ENCODE assay signal across 1 cellular context in the genomic region with DNA sequence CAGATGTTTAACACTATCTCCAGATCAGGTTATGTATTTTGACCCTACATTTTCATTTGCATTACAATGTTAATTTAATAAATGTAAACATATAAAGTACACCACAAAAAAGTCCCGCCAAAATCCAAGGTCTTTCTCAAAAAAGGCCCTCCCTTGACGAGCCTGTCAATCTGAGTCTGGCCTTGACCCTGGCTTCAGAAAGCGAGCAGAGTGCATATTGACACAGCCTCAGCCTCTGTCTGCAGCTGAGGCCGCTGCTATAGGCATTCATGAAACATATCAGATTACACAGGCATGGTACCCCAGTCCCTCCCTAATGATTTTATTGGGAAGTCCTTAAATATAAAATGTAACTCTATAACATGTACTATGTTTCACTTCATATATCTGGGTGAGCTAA.
TF ChIP-seq lines count a peak whose summit lies in the region.

No MANE protein-coding gene starts in this region.

TF ChIP-seq in HepG2, 621 proteins besides CTCF, POLR2A, EP300 and RAD21 (continued from another document and continues in another):
- TF ChIP-seq, protein P1, sequence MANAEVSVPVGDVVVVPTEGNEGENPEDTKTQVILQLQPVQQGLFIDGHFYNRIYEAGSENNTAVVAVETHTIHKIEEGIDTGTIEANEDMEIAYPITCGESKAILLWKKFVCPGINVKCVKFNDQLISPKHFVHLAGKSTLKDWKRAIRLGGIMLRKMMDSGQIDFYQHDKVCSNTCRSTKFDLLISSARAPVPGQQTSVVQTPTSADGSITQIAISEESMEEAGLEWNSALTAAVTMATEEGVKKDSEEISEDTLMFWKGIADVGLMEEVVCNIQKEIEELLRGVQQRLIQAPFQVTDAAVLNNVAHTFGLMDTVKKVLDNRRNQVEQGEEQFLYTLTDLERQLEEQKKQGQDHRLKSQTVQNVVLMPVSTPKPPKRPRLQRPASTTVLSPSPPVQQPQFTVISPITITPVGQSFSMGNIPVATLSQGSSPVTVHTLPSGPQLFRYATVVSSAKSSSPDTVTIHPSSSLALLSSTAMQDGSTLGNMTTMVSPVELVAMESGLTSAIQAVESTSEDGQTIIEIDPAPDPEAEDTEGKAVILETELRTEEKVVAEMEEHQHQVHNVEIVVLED (CRISPR knock-in tag; IDR thresholded peaks at IDR 0.05; ENCODE audit: borderline replicate concordance), result no peak
- TF ChIP-seq TOPORS (CRISPR knock-in tag; IDR thresholded peaks at IDR 0.05), result no peak
- TF ChIP-seq ZFP82 (CRISPR knock-in tag; IDR thresholded peaks at IDR 0.05; ENCODE audit: borderline replicate concordance), result no peak
- TF ChIP-seq ZNF570 (CRISPR knock-in tag; IDR thresholded peaks at IDR 0.05; ENCODE audit: borderline replicate concordance), result no peak
- no peak for TF ChIP-seq ZNF547 (CRISPR knock-in tag; IDR thresholded peaks at IDR 0.05)
- peak; percentile 96 for TF ChIP-seq RARA (CRISPR knock-in tag; IDR thresholded peaks at IDR 0.05)
- no peak for TF ChIP-seq RAD51 (IDR thresholded peaks at IDR 0.05; ENCODE audit: borderline replicate concordance)
- no peak for TF ChIP-seq USF2 (IDR thresholded peaks at IDR 0.05; ENCODE audit: low read depth, low read length)
- TF ChIP-seq USF2 (CRISPR knock-in tag; IDR thresholded peaks at IDR 0.05; ENCODE audit: borderline replicate concordance), result no peak
- TF ChIP-seq ZNF75D (CRISPR knock-in tag; IDR thresholded peaks at IDR 0.05; ENCODE audit: borderline replicate concordance), result no peak
- no peak for TF ChIP-seq YY1 (IDR thresholded peaks at IDR 0.05; ENCODE audit: insufficient read depth, insufficient replicate concordance, low read depth, low read length)
- TF ChIP-seq ZNF20 (CRISPR knock-in tag; IDR thresholded peaks at IDR 0.05), result no peak
- peak; percentile 53 for TF ChIP-seq FOXA1 (IDR thresholded peaks at IDR 0.05)
- TF ChIP-seq FOXA1 (CRISPR knock-in tag; IDR thresholded peaks at IDR 0.05), result peak; percentile 96
- TF ChIP-seq GATAD2A (CRISPR knock-in tag; IDR thresholded peaks at IDR 0.05), result peak; percentile 81
- no peak for TF ChIP-seq ZBTB1 (CRISPR knock-in tag; IDR thresholded peaks at IDR 0.05; ENCODE audit: borderline replicate concordance)
- TF ChIP-seq ZSCAN20 (CRISPR knock-in tag; IDR thresholded peaks at IDR 0.05; ENCODE audit: borderline replicate concordance), result no peak
- TF ChIP-seq AFF4 (CRISPR knock-in tag; IDR thresholded peaks at IDR 0.05), result no peak
- TF ChIP-seq TAF1 (CRISPR knock-in tag; IDR thresholded peaks at IDR 0.05), result no peak
- no peak for TF ChIP-seq REXO4 (CRISPR knock-in tag; IDR thresholded peaks at IDR 0.05; ENCODE audit: borderline replicate concordance)
- TF ChIP-seq ZMYM4 (CRISPR knock-in tag; IDR thresholded peaks at IDR 0.05), result peak; percentile 55
- TF ChIP-seq POLR2G (IDR thresholded peaks at IDR 0.05; ENCODE audit: low read depth, low read length), result peak; percentile 47; the same call in 1 of the 2 replicates
- no peak for TF ChIP-seq KDM5A (IDR thresholded peaks at IDR 0.05; ENCODE audit: borderline replicate concordance, low read length)
- no peak for TF ChIP-seq ZNF615 (CRISPR knock-in tag; IDR thresholded peaks at IDR 0.05; ENCODE audit: borderline replicate concordance)
- no peak for TF ChIP-seq ZNF674 (CRISPR knock-in tag; IDR thresholded peaks at IDR 0.05; ENCODE audit: low read depth)
- no peak for TF ChIP-seq NFE2 (CRISPR knock-in tag; IDR thresholded peaks at IDR 0.05)
- TF ChIP-seq ZEB1 (IDR thresholded peaks at IDR 0.05; ENCODE audit: insufficient replicate concordance, low read depth), result peak; percentile 38
- peak; percentile 49; the same call in 1 of the 2 replicates for TF ChIP-seq ZNF670 (CRISPR knock-in tag; IDR thresholded peaks at IDR 0.05; ENCODE audit: borderline replicate concordance)
- TF ChIP-seq SSRP1 (CRISPR knock-in tag; IDR thresholded peaks at IDR 0.05), result no peak
- TF ChIP-seq HNF4A (CRISPR knock-in tag; IDR thresholded peaks at IDR 0.05), result peak; percentile 94
- TF ChIP-seq ZSCAN21 (CRISPR knock-in tag; IDR thresholded peaks at IDR 0.05; ENCODE audit: borderline replicate concordance), result no peak
- no peak for TF ChIP-seq CCDC6 (CRISPR knock-in tag; IDR thresholded peaks at IDR 0.05)
- TF ChIP-seq MYPOP (CRISPR knock-in tag; IDR thresholded peaks at IDR 0.05), result 0 out of 2 replicates have a peak, but pooled peaks have one; percentile 58
- TF ChIP-seq, protein P2, sequence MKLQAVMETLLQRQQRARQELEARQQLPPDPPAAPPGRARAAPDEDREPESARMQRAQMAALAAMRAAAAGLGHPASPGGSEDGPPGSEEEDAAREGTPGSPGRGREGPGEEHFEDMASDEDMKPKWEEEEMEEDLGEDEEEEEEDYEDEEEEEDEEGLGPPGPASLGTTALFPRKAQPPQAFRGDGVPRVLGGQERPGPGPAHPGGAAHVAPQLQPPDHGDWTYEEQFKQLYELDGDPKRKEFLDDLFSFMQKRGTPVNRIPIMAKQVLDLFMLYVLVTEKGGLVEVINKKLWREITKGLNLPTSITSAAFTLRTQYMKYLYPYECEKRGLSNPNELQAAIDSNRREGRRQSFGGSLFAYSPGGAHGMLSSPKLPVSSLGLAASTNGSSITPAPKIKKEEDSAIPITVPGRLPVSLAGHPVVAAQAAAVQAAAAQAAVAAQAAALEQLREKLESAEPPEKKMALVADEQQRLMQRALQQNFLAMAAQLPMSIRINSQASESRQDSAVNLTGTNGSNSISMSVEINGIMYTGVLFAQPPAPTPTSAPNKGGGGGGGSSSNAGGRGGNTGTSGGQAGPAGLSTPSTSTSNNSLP (IDR thresholded peaks at IDR 0.05; ENCODE audit: low read depth, low read length), result peak; percentile 37; the same call in 1 of the 2 replicates
- 0 out of 2 replicates have a peak, but pooled peaks have one; percentile 52 for TF ChIP-seq KDM6A (CRISPR knock-in tag; IDR thresholded peaks at IDR 0.05; ENCODE audit: low read depth)
- peak; percentile 97 for TF ChIP-seq SKI (IDR thresholded peaks at IDR 0.05; ENCODE audit: partially characterized antibody)
- TF ChIP-seq ZNF850 (CRISPR knock-in tag; conservative IDR thresholded peaks at IDR 0.05), result no peak
- no peak for TF ChIP-seq ZNF3 (CRISPR knock-in tag; IDR thresholded peaks at IDR 0.05)
- TF ChIP-seq PHF8 (CRISPR knock-in tag; IDR thresholded peaks at IDR 0.05), result no peak
- 0 out of 2 replicates have a peak, but pooled peaks have one; percentile 45 for TF ChIP-seq NFKBIZ (CRISPR knock-in tag; IDR thresholded peaks at IDR 0.05)
- peak; percentile 63; the same call in 1 of the 2 replicates for TF ChIP-seq ZBTB21 (CRISPR knock-in tag; IDR thresholded peaks at IDR 0.05)
- TF ChIP-seq MEIS1 (CRISPR knock-in tag; IDR thresholded peaks at IDR 0.05; ENCODE audit: borderline replicate concordance), result peak; percentile 92; the same call in 1 of the 2 replicates
- TF ChIP-seq RBM22 (optimal IDR thresholded peaks at IDR 0.05; ENCODE audit: low read length), result peak; percentile 39
- TF ChIP-seq, protein P3, sequence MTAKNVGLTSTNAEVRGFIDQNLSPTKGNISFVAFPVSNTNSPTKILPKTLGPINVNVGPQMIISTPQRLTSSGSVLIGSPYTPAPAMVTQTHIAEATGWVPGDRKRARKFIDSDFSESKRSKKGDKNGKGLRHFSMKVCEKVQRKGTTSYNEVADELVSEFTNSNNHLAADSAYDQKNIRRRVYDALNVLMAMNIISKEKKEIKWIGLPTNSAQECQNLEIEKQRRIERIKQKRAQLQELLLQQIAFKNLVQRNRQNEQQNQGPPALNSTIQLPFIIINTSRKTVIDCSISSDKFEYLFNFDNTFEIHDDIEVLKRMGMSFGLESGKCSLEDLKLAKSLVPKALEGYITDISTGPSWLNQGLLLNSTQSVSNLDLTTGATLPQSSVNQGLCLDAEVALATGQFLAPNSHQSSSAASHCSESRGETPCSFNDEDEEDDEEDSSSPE (CRISPR knock-in tag; IDR thresholded peaks at IDR 0.05), result peak; percentile 89
- TF ChIP-seq ETS1 (CRISPR knock-in tag; IDR thresholded peaks at IDR 0.05), result no peak
- no peak for TF ChIP-seq MYNN (CRISPR knock-in tag; IDR thresholded peaks at IDR 0.05; ENCODE audit: low read depth)
- TF ChIP-seq ZNF569 (CRISPR knock-in tag; IDR thresholded peaks at IDR 0.05; ENCODE audit: borderline replicate concordance), result no peak
